In genomic region chr19:1650627-1651009, GRCh38 we compare ENCODE assay signal across 8 cellular contexts. TPM values are rescaled to one million over a fixed set of nuclear protein-coding genes. Genes with fewer than 3 reads are reported as not detected.
A peak's percentile ranks its signal among the peaks of the same experiment; 100 is the strongest.
DNase-seq lines count a peak whose midpoint lies in the region; ATAC-seq and TF ChIP-seq lines count a peak whose summit lies in the region.

No MANE protein-coding gene starts in this region.

- TF ChIP-seq CTCF in WI38 (IDR thresholded peaks at IDR 0.05; ENCODE audit: low read depth, low read length): no peak
- no peak for TF ChIP-seq CTCF in glutamatergic neuron (IDR thresholded peaks at IDR 0.05; ENCODE audit: partially characterized antibody, unreplicated experiment)

- no peaks in the 10 kb centered on the region for H3K36me3 Mint-ChIP-seq in glutamatergic neuron (ENCODE audit: unreplicated experiment)

- peaks cover 3% of the 10 kb centered on the region for H3K4me1 Mint-ChIP-seq in glutamatergic neuron (ENCODE audit: low read depth, unreplicated experiment)
- peaks cover 47% of the 10 kb centered on the region for H3K4me1 Mint-ChIP-seq in stimulated activated naive CD8-positive, alpha-beta T cell treated with anti-CD3 and anti-CD28 coated beads, Interleukin-15, amount 100 ng/mL, for 72 hours

- ATAC-seq in stimulated activated naive CD8-positive, alpha-beta T cell treated with anti-CD3 and anti-CD28 coated beads, Interleukin-15, amount 100 ng/mL, for 72 hours: no peak

- H3K27me3 Mint-ChIP-seq in glutamatergic neuron (ENCODE audit: unreplicated experiment): peaks cover 13% of the 10 kb centered on the region
- no peaks in the 10 kb centered on the region for H3K27me3 Mint-ChIP-seq in stimulated activated naive CD8-positive, alpha-beta T cell treated with anti-CD3 and anti-CD28 coated beads, Interleukin-15, amount 100 ng/mL, for 72 hours

- H3K27ac Mint-ChIP-seq in glutamatergic neuron (ENCODE audit: unreplicated experiment): peak overlapping the region; percentile 96
- H3K27ac Mint-ChIP-seq in stimulated activated naive CD8-positive, alpha-beta T cell treated with anti-CD3 and anti-CD28 coated beads, Interleukin-15, amount 100 ng/mL, for 72 hours: peak overlapping the region; percentile 14 to 98

- peak overlapping the region; percentile 85 for H3K4me3 ChIP-seq in WI38 (ENCODE audit: low read depth, low read length)

- H3K4me3 Mint-ChIP-seq in glutamatergic neuron (ENCODE audit: unreplicated experiment): peak overlapping the region; percentile 99
- H3K4me3 Mint-ChIP-seq in stimulated activated naive CD8-positive, alpha-beta T cell treated with anti-CD3 and anti-CD28 coated beads, Interleukin-15, amount 100 ng/mL, for 72 hours: peak overlapping the region; percentile 94 to 97

- peak; percentile 20 for DNase-seq in activated CD8-positive, alpha-beta memory T cell treated with anti-CD3 and anti-CD28 coated beads, Interleukin-2, amount 50 U/mL, for 1 hour (ENCODE audit: extremely low read depth)
- DNase-seq in activated CD8-positive, alpha-beta memory T cell treated with anti-CD3 and anti-CD28 coated beads for 24 hours: no peak
- DNase-seq in glutamatergic neuron (no peak), HK-2 (ENCODE audit: unreplicated experiment) (no peak), NCI-H128 (lab: John Stamatoyannopoulos, UW; ENCODE audit: unreplicated experiment) (no peak), kidney glomerular epithelial cell (lab: John Stamatoyannopoulos, UW) (no peak)
- DNase-seq in stimulated activated naive CD8-positive, alpha-beta T cell treated with anti-CD3 and anti-CD28 coated beads, Interleukin-15, amount 100 ng/mL, for 72 hours: no peak

- H3K9me3 Mint-ChIP-seq in glutamatergic neuron (ENCODE audit: unreplicated experiment): peaks cover 9% of the 10 kb centered on the region
- H3K9me3 Mint-ChIP-seq in stimulated activated naive CD8-positive, alpha-beta T cell treated with anti-CD3 and anti-CD28 coated beads, Interleukin-15, amount 100 ng/mL, for 72 hours: no peaks in the 10 kb centered on the region

RNA-seq across cellular contexts. Expression of gene TCF3, which starts 1.8 kb away (rescaled TPM):
- total RNA-seq in glutamatergic neuron (ENCODE audit: unreplicated experiment): 249 TPM

RNA-seq across cellular contexts. Expression of gene UQCR11, which starts 45.4 kb away (rescaled TPM):
- total RNA-seq in glutamatergic neuron (ENCODE audit: unreplicated experiment): 204 TPM

RNA-seq across cellular contexts. Expression of gene MBD3, which starts 58.0 kb away (rescaled TPM):
- 106 TPM for total RNA-seq in glutamatergic neuron (ENCODE audit: unreplicated experiment)
